ENCODE assay signal across 8 cellular contexts in the genomic region with DNA sequence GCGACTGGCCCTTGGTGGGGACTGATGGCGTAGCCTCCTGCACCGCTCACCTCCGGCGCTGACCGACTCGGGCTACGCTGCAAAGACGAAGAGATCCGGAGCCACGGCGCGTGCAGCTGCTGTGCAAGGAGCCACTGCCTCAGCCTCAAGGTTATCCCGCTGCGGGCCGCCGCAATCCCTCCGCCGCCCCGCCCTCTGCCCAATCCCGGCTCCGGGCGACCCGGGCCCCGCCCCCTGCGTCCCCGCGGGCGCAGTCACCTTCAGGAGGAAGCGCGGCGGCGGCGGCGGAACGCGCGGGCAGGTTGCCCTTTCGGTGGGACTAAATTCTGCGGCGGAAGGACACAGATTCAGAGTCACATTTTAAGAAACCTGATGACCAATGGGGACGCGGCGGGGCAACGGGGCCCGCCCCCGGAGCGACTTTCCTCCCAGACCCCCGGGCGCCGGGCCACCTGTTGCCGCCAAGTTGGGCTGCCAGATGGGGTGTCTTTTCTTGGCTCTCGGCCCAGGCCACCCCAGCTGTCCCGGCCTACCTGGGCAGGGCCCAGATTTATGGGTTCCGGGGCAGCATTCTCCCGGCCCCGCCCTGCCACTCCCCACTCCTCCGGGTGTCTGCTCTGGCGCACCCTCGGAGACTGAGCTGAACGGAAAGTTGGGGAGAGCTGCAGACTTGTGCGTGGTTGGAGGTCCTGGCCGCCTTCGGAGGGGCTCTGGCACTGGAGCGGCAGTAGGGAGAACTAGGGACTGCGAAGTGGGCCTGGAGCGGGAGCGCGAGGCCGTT. TPM values are rescaled to one million over a fixed set of nuclear protein-coding genes. Genes with fewer than 3 reads are reported as not detected.
DNase-seq lines count a peak whose midpoint lies in the region; ATAC-seq and TF ChIP-seq lines count a peak whose summit lies in the region.

A gene (minus strand): TSS at position 125 of the 781 bp plus-strand sequence. CDS start 12,093 bp downstream, outside the sequence.

- H3K79me2 ChIP-seq in DND-41 (ENCODE audit: insufficient read depth, low read length): peaks cover 47% of the 10 kb centered on the region
- H3K79me2 ChIP-seq in GM23338 (replicated peaks; ENCODE audit: insufficient read depth): peaks cover 46% of the 10 kb centered on the region
- peaks cover 48% of the 10 kb centered on the region for H3K79me2 ChIP-seq in fibroblast of lung (ENCODE audit: control insufficient read depth, insufficient read depth, low read length)

- 0 out of 3 replicates have a peak, but pooled peaks cover 2% of the 10 kb centered on the region for H3K9me3 Mint-ChIP-seq in GM23338
- no peaks in the 10 kb centered on the region for H3K9me3 Mint-ChIP-seq in activated T-helper 17 cell treated with anti-CD3 and anti-CD28 coated beads, Interleukin-2, amount 50 U/mL, for 72 hours
- peaks cover 0 to 2% (median 0%) of the 10 kb centered on the region in 11 donors for H3K9me3 Mint-ChIP-seq in naive thymus-derived CD4-positive, alpha-beta T cell
- H3K9me3 Mint-ChIP-seq in stimulated activated memory B cell treated with anti-CD40 and anti-IgM and Interleukin-4, amounts not matched to agents 10 μg/mL and 1 μg/mL and 100 μg/mL, for 72 hours: no peaks in the 10 kb centered on the region

- H3K4me2 ChIP-seq in DND-41 (ENCODE audit: insufficient read depth, low read length) (peak within 1 kb of the TSS; percentile 98), GM23338 (peak within 1 kb of the TSS; percentile 97), fibroblast of lung (ENCODE audit: extremely low read depth, insufficient read depth, low read length) (peak within 1 kb of the TSS; percentile 99)

- intact Hi-C loops in naive thymus-derived CD4-positive, alpha-beta T cell (cut with micrococcal nuclease): loop anchor here (1.0 to 10.0 kb wide), 6 partner anchors 41 to 454 kb away; a partner anchor contains a TSS

- H3K9me2 ChIP-seq in GM23338 (ENCODE audit: insufficient read depth): no peaks in the 10 kb centered on the region

- peaks cover 46% of the 10 kb centered on the region for H3K27me3 Mint-ChIP-seq in GM23338 (ENCODE audit: insufficient read depth, low read depth, poor library complexity)
- no peaks in the 10 kb centered on the region for H3K27me3 Mint-ChIP-seq in activated T-helper 17 cell treated with anti-CD3 and anti-CD28 coated beads, Interleukin-2, amount 50 U/mL, for 72 hours
- peaks cover 0 to 3% (median 0%) of the 10 kb centered on the region in 5 donors for H3K27me3 Mint-ChIP-seq in naive thymus-derived CD4-positive, alpha-beta T cell
- H3K27me3 Mint-ChIP-seq in stimulated activated memory B cell treated with anti-CD40 and anti-IgM and Interleukin-4, amounts not matched to agents 10 μg/mL and 1 μg/mL and 100 μg/mL, for 72 hours: no peaks in the 10 kb centered on the region

- H3K27ac ChIP-seq in DND-41 (ENCODE audit: low read length): peak within 1 kb of the TSS; percentile 97
- H3K27ac ChIP-seq in GM23338 (ENCODE audit: low read depth): peak within 1 kb of the TSS; percentile 96
- H3K27ac ChIP-seq in RWPE1: peak within 1 kb of the TSS; percentile 99
- peak within 1 kb of the TSS; percentile 90 for H3K27ac ChIP-seq in fibroblast of lung (ENCODE audit: insufficient read depth, low read length)
- peak within 1 kb of the TSS; percentile 73 for H3K27ac ChIP-seq in naive thymus-derived CD4-positive, alpha-beta T cell (ENCODE audit: low read depth, low read length)

- H2AFZ ChIP-seq in DND-41 (ENCODE audit: low read depth, low read length): peak within 1 kb of the TSS; percentile 84
- H2AFZ ChIP-seq in GM23338: 0 out of 2 replicates have a peak within 1 kb of the TSS, but pooled peaks have one; percentile 38
- H2AFZ ChIP-seq in fibroblast of lung (ENCODE audit: low read length): peak within 1 kb of the TSS; percentile 51

- H3K4me1 Mint-ChIP-seq in GM23338: peaks cover 40% of the 10 kb centered on the region
- peaks cover 13% of the 10 kb centered on the region for H3K4me1 Mint-ChIP-seq in activated T-helper 17 cell treated with anti-CD3 and anti-CD28 coated beads, Interleukin-2, amount 50 U/mL, for 72 hours
- peaks cover 40 to 55% (median 50%) of the 10 kb centered on the region in 7 donors for H3K4me1 Mint-ChIP-seq in naive thymus-derived CD4-positive, alpha-beta T cell
- peaks cover 48% of the 10 kb centered on the region for H3K4me1 Mint-ChIP-seq in stimulated activated memory B cell treated with anti-CD40 and anti-IgM and Interleukin-4, amounts not matched to agents 10 μg/mL and 1 μg/mL and 100 μg/mL, for 72 hours

- H3K9ac ChIP-seq in DND-41 (ENCODE audit: low read depth, low read length): peak within 1 kb of the TSS; percentile 91
- peak within 1 kb of the TSS; percentile 89 for H3K9ac ChIP-seq in fibroblast of lung (ENCODE audit: insufficient read depth, low read length)

- H3K36me3 Mint-ChIP-seq in GM23338 (ENCODE audit: low read depth): peaks cover 13% of the 10 kb centered on the region
- peaks cover 54% of the 10 kb centered on the region for H3K36me3 Mint-ChIP-seq in activated T-helper 17 cell treated with anti-CD3 and anti-CD28 coated beads, Interleukin-2, amount 50 U/mL, for 72 hours (ENCODE audit: low read depth)
- H3K36me3 Mint-ChIP-seq in naive thymus-derived CD4-positive, alpha-beta T cell: peaks cover 0 to 30% (median 0%) of the 10 kb centered on the region in 5 donors
- peaks cover 18% of the 10 kb centered on the region for H3K36me3 Mint-ChIP-seq in stimulated activated memory B cell treated with anti-CD40 and anti-IgM and Interleukin-4, amounts not matched to agents 10 μg/mL and 1 μg/mL and 100 μg/mL, for 72 hours

- POLR2A ChIA-PET in RWPE1 (lab: Yijun Ruan, JAX; ENCODE audit: low non-redundant PET): interaction anchor here (0.6 to 2.0 kb wide), 4 partner anchors 8 to 34 kb away, joined by 3 to 7 read pairs (median 6); a partner anchor contains a TSS
- POLR2A ChIA-PET in naive thymus-derived CD4-positive, alpha-beta T cell (lab: Charles Lee): interaction anchor here (0.6 to 3.8 kb wide), 17 partner anchors 8 to 455 kb away, joined by 3 to 38 read pairs (median 5); a partner anchor contains a TSS

- peaks cover 12% of the 10 kb centered on the region for H3F3A ChIP-seq in GM23338 (replicated peaks; ENCODE audit: low read depth)

- no peaks in the 10 kb centered on the region for H3K27me3 ChIP-seq in DND-41 (ENCODE audit: insufficient read depth, low read length, poor library complexity)
- no peaks in the 10 kb centered on the region for H3K27me3 ChIP-seq in GM23338 (ENCODE audit: insufficient read depth)
- no peaks in the 10 kb centered on the region for H3K27me3 ChIP-seq in fibroblast of lung (ENCODE audit: control insufficient read depth, insufficient read depth, low read length)
- no peaks in the 10 kb centered on the region for H3K27me3 ChIP-seq in naive thymus-derived CD4-positive, alpha-beta T cell (ENCODE audit: control insufficient read depth in 2 of 2, insufficient read depth in 2 of 2, low read length in 2 of 2)

- CTCF ChIA-PET in RWPE1 (lab: Yijun Ruan, JAX): interaction anchor here (0.6 to 1.8 kb wide), 2 partner anchors 31 to 189 kb away, joined by 3 to 9 read pairs; no protein-coding TSS in a partner anchor
- CTCF ChIA-PET in naive thymus-derived CD4-positive, alpha-beta T cell (lab: Charles Lee): interaction anchor here (0.6 to 2.7 kb wide), 4 partner anchors 10 to 351 kb away, joined by 3 to 9 read pairs (median 3); no protein-coding TSS in a partner anchor

- ATAC-seq in DND-41 (ENCODE audit: insufficient read depth, low read depth): peak; percentile 64
- ATAC-seq in GM23338: peak; percentile 66
- ATAC-seq in activated T-helper 17 cell treated with anti-CD3 and anti-CD28 coated beads, Interleukin-2, amount 50 U/mL, for 72 hours (replicated peaks): peak; percentile 55
- ATAC-seq in naive thymus-derived CD4-positive, alpha-beta T cell: peak; percentile 65
- peak; percentile 77 for ATAC-seq in stimulated activated memory B cell treated with anti-CD40 and anti-IgM and Interleukin-4, amounts not matched to agents 10 μg/mL and 1 μg/mL and 100 μg/mL, for 72 hours

- H4K20me1 ChIP-seq in DND-41 (ENCODE audit: insufficient read depth, low read length) (peaks cover 33% of the 10 kb centered on the region), GM23338 (replicated peaks; ENCODE audit: insufficient read depth) (peaks cover 32% of the 10 kb centered on the region), fibroblast of lung (ENCODE audit: control insufficient read depth, extremely low read depth, insufficient read depth, low read length) (peaks cover 3% of the 10 kb centered on the region)

- H3K36me3 ChIP-seq in DND-41 (ENCODE audit: insufficient read depth, low read length) (peaks cover 20% of the 10 kb centered on the region), GM23338 (ENCODE audit: insufficient read depth) (no peaks in the 10 kb centered on the region), fibroblast of lung (ENCODE audit: control insufficient read depth, insufficient read depth, low read length) (no peaks in the 10 kb centered on the region)
- H3K36me3 ChIP-seq in naive thymus-derived CD4-positive, alpha-beta T cell (ENCODE audit: control insufficient read depth in 2 of 3, insufficient read depth in 3 of 3, low read length in 3 of 3): peaks cover 0 to 7% (median 0%) of the 10 kb centered on the region in 3 experiments

- H3K27ac Mint-ChIP-seq in GM23338: peak within 1 kb of the TSS; percentile 98
- peak within 1 kb of the TSS; percentile 99 for H3K27ac Mint-ChIP-seq in activated T-helper 17 cell treated with anti-CD3 and anti-CD28 coated beads, Interleukin-2, amount 50 U/mL, for 72 hours
- peak within 1 kb of the TSS; percentile 89 to 99 (median 95) for H3K27ac Mint-ChIP-seq in naive thymus-derived CD4-positive, alpha-beta T cell
- peak within 1 kb of the TSS; percentile 92 for H3K27ac Mint-ChIP-seq in stimulated activated memory B cell treated with anti-CD40 and anti-IgM and Interleukin-4, amounts not matched to agents 10 μg/mL and 1 μg/mL and 100 μg/mL, for 72 hours

- H3K4me3 ChIP-seq in DND-41 (ENCODE audit: low read depth in 1 of 2, low read length in 2 of 2): peak within 1 kb of the TSS; percentile 89 to 99
- H3K4me3 ChIP-seq in GM23338: peak within 1 kb of the TSS; percentile 99
- peak within 1 kb of the TSS; percentile 84 to 95 (median 86) for H3K4me3 ChIP-seq in fibroblast of lung (replicated peaks in 1 of 4; ENCODE audit: control extremely low read depth in 1 of 4, insufficient read depth in 1 of 4, low read depth in 3 of 4, low read length in 4 of 4)
- H3K4me3 ChIP-seq in naive thymus-derived CD4-positive, alpha-beta T cell (ENCODE audit: low read length): peak within 1 kb of the TSS; percentile 73

- H3K4me1 ChIP-seq in DND-41 (ENCODE audit: insufficient read depth, low read length): peaks cover 54% of the 10 kb centered on the region
- peaks cover 41% of the 10 kb centered on the region for H3K4me1 ChIP-seq in GM23338 (ENCODE audit: insufficient read depth)
- H3K4me1 ChIP-seq in fibroblast of lung (ENCODE audit: control insufficient read depth, extremely low read depth, insufficient read depth, low read length): peaks cover 9% of the 10 kb centered on the region
- H3K4me1 ChIP-seq in naive thymus-derived CD4-positive, alpha-beta T cell (ENCODE audit: control insufficient read depth in 2 of 2, insufficient read depth in 2 of 2, low read length in 2 of 2): peaks cover 34 to 39% of the 10 kb centered on the region in 2 donors

- peak; percentile 95 for DNase-seq in DND-41
- peak; percentile 100 for DNase-seq in GM23338 (ENCODE audit: low spot score)
- peak; percentile 100 for DNase-seq in LoVo (ENCODE audit: low spot score)
- DNase-seq in RWPE1 (ENCODE audit: low spot score): peak; percentile 94
- DNase-seq in fibroblast of lung (ENCODE audit: low read depth in 2 of 2): peak; percentile 97 to 99
- DNase-seq in naive thymus-derived CD4-positive, alpha-beta T cell: peak; percentile 82 to 99 (median 88)

- H3K9me3 ChIP-seq in DND-41 (ENCODE audit: insufficient read depth, low read length, severe bottlenecking) (no peaks in the 10 kb centered on the region), fibroblast of lung (ENCODE audit: control insufficient read depth, insufficient read depth, low read depth, low read length) (no peaks in the 10 kb centered on the region)
- no peaks in the 10 kb centered on the region for H3K9me3 ChIP-seq in naive thymus-derived CD4-positive, alpha-beta T cell (ENCODE audit: control insufficient read depth in 2 of 3, low read length in 3 of 3)

- peak within 1 kb of the TSS; percentile 96 for H3K4me3 Mint-ChIP-seq in GM23338
- H3K4me3 Mint-ChIP-seq in activated T-helper 17 cell treated with anti-CD3 and anti-CD28 coated beads, Interleukin-2, amount 50 U/mL, for 72 hours: peak within 1 kb of the TSS; percentile 98
- peak within 1 kb of the TSS; percentile 95 to 100 (median 99) for H3K4me3 Mint-ChIP-seq in naive thymus-derived CD4-positive, alpha-beta T cell
- H3K4me3 Mint-ChIP-seq in stimulated activated memory B cell treated with anti-CD40 and anti-IgM and Interleukin-4, amounts not matched to agents 10 μg/mL and 1 μg/mL and 100 μg/mL, for 72 hours: peak within 1 kb of the TSS; percentile 94

- TF ChIP-seq CTCF in DND-41 (IDR thresholded peaks at IDR 0.05; ENCODE audit: borderline replicate concordance, extremely low read depth, low read length, poor library complexity, severe bottlenecking) (no peak), GM23338 (conservative IDR thresholded peaks at IDR 0.05; ENCODE audit: low read depth in 2 of 2) (no peak), RWPE1 (conservative IDR thresholded peaks at IDR 0.05; ENCODE audit: low read depth) (no peak), fibroblast of lung (conservative IDR thresholded peaks at IDR 0.05 in 1 of 2, IDR thresholded peaks at IDR 0.05 in 1 of 2; ENCODE audit: low read depth in 1 of 2, low read length in 2 of 2) (no peak)

RNA-seq across cellular contexts. Expression of the gene that starts here (rescaled TPM):
- 1,067 and 1,137 TPM in 2 replicates for total RNA-seq in GM23338 (2014; rRNA removed; shearing (Covaris generic))
- polyA plus RNA-seq in GM23338 (2016; fragmentation: Nextera tagmentation; extraction: Ambion mirVana): 432 and 445 TPM in 2 replicates
- 1,000 to 10,000 TPM; 2,571 to 3,146 TPM for total RNA-seq in activated T-helper 17 cell treated with anti-CD3 and anti-CD28 coated beads, Interleukin-2, amount 50 U/mL, for 72 hours
- 926 and 1,892 TPM in 2 replicates for total RNA-seq in fibroblast of lung
- 2,521 and 3,546 TPM in 2 replicates for polyA plus RNA-seq in fibroblast of lung
- polyA plus RNA-seq in fibroblast of lung (2012): 1,992 and 2,536 TPM in 2 replicates
- 3,488 and 4,252 TPM in 2 replicates for polyA minus RNA-seq in fibroblast of lung (ENCODE audit: low replicate concordance)
- 1,000 to 10,000 TPM in 1 of 5 experiments, 100 to 1,000 TPM in 4; 237 to 1,627 (median 329) TPM for total RNA-seq in naive thymus-derived CD4-positive, alpha-beta T cell
- polyA plus RNA-seq in naive thymus-derived CD4-positive, alpha-beta T cell: 100 to 1,000 TPM; 422 to 485 TPM

Comparison
In these comparisons a context has a peak if more than half of its experiments do, and no peak if none do; other contexts are left out.
1. Peak in every context shown above with its lines: DNase-seq, ATAC-seq, H3K4me3 ChIP-seq and H3K27ac ChIP-seq.